In the genomic region with DNA sequence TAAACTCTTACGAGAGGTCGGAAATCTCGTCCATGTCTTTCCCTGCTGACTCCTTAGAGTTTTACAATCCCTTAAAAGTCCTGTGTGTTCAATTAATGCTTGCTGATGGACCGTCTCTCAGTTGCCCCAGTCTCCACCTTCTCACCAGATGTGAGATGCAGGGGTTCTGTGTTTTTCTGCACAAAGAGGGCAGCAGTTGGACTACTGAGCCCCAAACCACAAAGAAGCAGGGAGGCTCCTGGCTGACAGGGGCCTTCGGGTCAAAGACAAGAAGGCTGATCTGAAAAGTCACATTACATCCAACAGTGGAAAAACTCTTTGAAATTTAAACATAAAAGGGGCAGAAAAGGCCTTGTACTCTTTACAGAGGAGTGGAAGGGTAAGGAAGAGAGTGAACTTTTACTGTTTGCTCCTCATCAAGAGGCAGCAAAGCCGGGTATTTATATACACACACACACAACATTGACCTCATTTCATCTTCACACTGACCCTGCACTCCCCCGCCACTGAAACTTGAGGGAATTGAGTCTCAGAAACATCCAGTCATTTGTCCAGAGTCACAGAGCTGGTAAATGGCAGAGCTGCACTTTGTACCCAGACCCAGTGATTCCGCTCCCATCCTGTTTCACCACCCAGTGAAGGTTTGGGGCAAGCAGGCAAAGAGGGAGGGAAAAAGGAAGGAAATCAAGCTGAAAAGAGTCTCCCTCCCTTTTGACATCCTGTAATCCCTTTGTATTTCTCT, we compare ENCODE assay signal across 1 cellular context.
TF ChIP-seq lines count a peak whose summit lies in the region.

No MANE protein-coding gene starts in this region.

TF ChIP-seq in HepG2, 621 proteins besides CTCF, POLR2A, EP300 and RAD21 (continued from another document and continues in another):
- TF ChIP-seq ZNF101 (CRISPR knock-in tag; IDR thresholded peaks at IDR 0.05; ENCODE audit: borderline replicate concordance, low read depth) (no peak), ZNF160 (CRISPR knock-in tag; IDR thresholded peaks at IDR 0.05) (no peak), ZNF343 (CRISPR knock-in tag; IDR thresholded peaks at IDR 0.05) (no peak), ZNF564 (CRISPR knock-in tag; IDR thresholded peaks at IDR 0.05) (no peak), MAFK (conservative IDR thresholded peaks at IDR 0.05 in 1 of 2, IDR thresholded peaks at IDR 0.05 in 1 of 2; ENCODE audit: low read length in 2 of 2) (no peak), SP140L (CRISPR knock-in tag; IDR thresholded peaks at IDR 0.05; ENCODE audit: borderline replicate concordance) (no peak), IRX3 (CRISPR knock-in tag; IDR thresholded peaks at IDR 0.05; ENCODE audit: borderline replicate concordance, low read depth) (no peak), KLF12 (CRISPR knock-in tag; IDR thresholded peaks at IDR 0.05; ENCODE audit: borderline replicate concordance) (no peak), NFIC (IDR thresholded peaks at IDR 0.05; ENCODE audit: low read length) (no peak), KDM5B (CRISPR knock-in tag; IDR thresholded peaks at IDR 0.05; ENCODE audit: borderline replicate concordance) (no peak), ZNF354B (CRISPR knock-in tag; IDR thresholded peaks at IDR 0.05) (no peak), CBX1 (IDR thresholded peaks at IDR 0.05; ENCODE audit: low read depth) (no peak), ZC3H4 (CRISPR knock-in tag; IDR thresholded peaks at IDR 0.05; ENCODE audit: borderline replicate concordance) (no peak), ZNF570 (CRISPR knock-in tag; IDR thresholded peaks at IDR 0.05; ENCODE audit: borderline replicate concordance) (no peak), ZNF772 (CRISPR knock-in tag; IDR thresholded peaks at IDR 0.05) (no peak), ZNF234 (CRISPR knock-in tag; conservative IDR thresholded peaks at IDR 0.05) (no peak), ZNF17 (CRISPR knock-in tag; IDR thresholded peaks at IDR 0.05) (no peak), HNRNPL (IDR thresholded peaks at IDR 0.05; ENCODE audit: low read depth, low read length) (no peak), ZFY (CRISPR knock-in tag; IDR thresholded peaks at IDR 0.05) (no peak), RBM22 (optimal IDR thresholded peaks at IDR 0.05; ENCODE audit: low read length) (no peak), AKAP8 (CRISPR knock-in tag; IDR thresholded peaks at IDR 0.05) (no peak), GABPA (IDR thresholded peaks at IDR 0.05; ENCODE audit: low read depth, low read length) (no peak), GABPA (CRISPR knock-in tag; IDR thresholded peaks at IDR 0.05; ENCODE audit: low read depth) (peak; percentile 39), ZNF232 (CRISPR knock-in tag; IDR thresholded peaks at IDR 0.05; ENCODE audit: borderline replicate concordance) (no peak), REPIN1 (CRISPR knock-in tag; IDR thresholded peaks at IDR 0.05; ENCODE audit: borderline replicate concordance, low read depth) (no peak), PAX8 (CRISPR knock-in tag; IDR thresholded peaks at IDR 0.05; ENCODE audit: borderline replicate concordance) (no peak), KLF16 (CRISPR knock-in tag; IDR thresholded peaks at IDR 0.05) (no peak; a peak in 1 of 4 replicates), RARG (CRISPR knock-in tag; IDR thresholded peaks at IDR 0.05; ENCODE audit: low read depth) (no peak), CENPX (CRISPR knock-in tag; IDR thresholded peaks at IDR 0.05) (no peak), KAT8 (CRISPR knock-in tag; IDR thresholded peaks at IDR 0.05) (peak; percentile 54; the same call in 1 of the 2 replicates), SOX13 (IDR thresholded peaks at IDR 0.05) (no peak), SOX13 (CRISPR knock-in tag; conservative IDR thresholded peaks at IDR 0.05 in 1 of 2, IDR thresholded peaks at IDR 0.05 in 1 of 2) (peak in 1 of 2 experiments; percentile 37; a peak in 1 of 4 replicates), ZNF850 (CRISPR knock-in tag; conservative IDR thresholded peaks at IDR 0.05) (0 out of 2 replicates have a peak, but pooled peaks have one; percentile 59), MLLT10 (CRISPR knock-in tag; IDR thresholded peaks at IDR 0.05) (no peak), TCF12 (IDR thresholded peaks at IDR 0.05) (no peak), TCF12 (CRISPR knock-in tag; IDR thresholded peaks at IDR 0.05) (no peak), ZNF781 (CRISPR knock-in tag; IDR thresholded peaks at IDR 0.05; ENCODE audit: borderline replicate concordance, not compliant biosample characterization) (no peak), KMT2B (CRISPR knock-in tag; IDR thresholded peaks at IDR 0.05) (no peak), NCOA2 (CRISPR knock-in tag; IDR thresholded peaks at IDR 0.05) (peak; percentile 46; the same call in 1 of the 2 replicates), RCOR2 (CRISPR knock-in tag; IDR thresholded peaks at IDR 0.05) (peak; percentile 66), MTF2 (CRISPR knock-in tag; IDR thresholded peaks at IDR 0.05; ENCODE audit: borderline replicate concordance) (no peak)
- TF ChIP-seq, protein P1, sequence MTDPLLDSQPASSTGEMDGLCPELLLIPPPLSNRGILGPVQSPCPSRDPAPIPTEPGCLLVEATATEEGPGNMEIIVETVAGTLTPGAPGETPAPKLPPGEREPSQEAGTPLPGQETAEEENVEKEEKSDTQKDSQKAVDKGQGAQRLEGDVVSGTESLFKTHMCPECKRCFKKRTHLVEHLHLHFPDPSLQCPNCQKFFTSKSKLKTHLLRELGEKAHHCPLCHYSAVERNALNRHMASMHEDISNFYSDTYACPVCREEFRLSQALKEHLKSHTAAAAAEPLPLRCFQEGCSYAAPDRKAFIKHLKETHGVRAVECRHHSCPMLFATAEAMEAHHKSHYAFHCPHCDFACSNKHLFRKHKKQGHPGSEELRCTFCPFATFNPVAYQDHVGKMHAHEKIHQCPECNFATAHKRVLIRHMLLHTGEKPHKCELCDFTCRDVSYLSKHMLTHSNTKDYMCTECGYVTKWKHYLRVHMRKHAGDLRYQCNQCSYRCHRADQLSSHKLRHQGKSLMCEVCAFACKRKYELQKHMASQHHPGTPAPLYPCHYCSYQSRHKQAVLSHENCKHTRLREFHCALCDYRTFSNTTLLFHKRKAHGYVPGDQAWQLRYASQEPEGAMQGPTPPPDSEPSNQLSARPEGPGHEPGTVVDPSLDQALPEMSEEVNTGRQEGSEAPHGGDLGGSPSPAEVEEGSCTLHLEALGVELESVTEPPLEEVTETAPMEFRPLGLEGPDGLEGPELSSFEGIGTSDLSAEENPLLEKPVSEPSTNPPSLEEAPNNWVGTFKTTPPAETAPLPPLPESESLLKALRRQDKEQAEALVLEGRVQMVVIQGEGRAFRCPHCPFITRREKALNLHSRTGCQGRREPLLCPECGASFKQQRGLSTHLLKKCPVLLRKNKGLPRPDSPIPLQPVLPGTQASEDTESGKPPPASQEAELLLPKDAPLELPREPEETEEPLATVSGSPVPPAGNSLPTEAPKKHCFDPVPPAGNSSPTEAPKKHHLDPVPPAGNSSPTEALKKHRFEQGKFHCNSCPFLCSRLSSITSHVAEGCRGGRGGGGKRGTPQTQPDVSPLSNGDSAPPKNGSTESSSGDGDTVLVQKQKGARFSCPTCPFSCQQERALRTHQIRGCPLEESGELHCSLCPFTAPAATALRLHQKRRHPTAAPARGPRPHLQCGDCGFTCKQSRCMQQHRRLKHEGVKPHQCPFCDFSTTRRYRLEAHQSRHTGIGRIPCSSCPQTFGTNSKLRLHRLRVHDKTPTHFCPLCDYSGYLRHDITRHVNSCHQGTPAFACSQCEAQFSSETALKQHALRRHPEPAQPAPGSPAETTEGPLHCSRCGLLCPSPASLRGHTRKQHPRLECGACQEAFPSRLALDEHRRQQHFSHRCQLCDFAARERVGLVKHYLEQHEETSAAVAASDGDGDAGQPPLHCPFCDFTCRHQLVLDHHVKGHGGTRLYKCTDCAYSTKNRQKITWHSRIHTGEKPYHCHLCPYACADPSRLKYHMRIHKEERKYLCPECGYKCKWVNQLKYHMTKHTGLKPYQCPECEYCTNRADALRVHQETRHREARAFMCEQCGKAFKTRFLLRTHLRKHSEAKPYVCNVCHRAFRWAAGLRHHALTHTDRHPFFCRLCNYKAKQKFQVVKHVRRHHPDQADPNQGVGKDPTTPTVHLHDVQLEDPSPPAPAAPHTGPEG (CRISPR knock-in tag; IDR thresholded peaks at IDR 0.05): no peak
- TF ChIP-seq, protein P2, sequence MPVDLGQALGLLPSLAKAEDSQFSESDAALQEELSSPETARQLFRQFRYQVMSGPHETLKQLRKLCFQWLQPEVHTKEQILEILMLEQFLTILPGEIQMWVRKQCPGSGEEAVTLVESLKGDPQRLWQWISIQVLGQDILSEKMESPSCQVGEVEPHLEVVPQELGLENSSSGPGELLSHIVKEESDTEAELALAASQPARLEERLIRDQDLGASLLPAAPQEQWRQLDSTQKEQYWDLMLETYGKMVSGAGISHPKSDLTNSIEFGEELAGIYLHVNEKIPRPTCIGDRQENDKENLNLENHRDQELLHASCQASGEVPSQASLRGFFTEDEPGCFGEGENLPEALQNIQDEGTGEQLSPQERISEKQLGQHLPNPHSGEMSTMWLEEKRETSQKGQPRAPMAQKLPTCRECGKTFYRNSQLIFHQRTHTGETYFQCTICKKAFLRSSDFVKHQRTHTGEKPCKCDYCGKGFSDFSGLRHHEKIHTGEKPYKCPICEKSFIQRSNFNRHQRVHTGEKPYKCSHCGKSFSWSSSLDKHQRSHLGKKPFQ (CRISPR knock-in tag; IDR thresholded peaks at IDR 0.05; ENCODE audit: insufficient replicate concordance): no peak
- TF ChIP-seq, protein P3, sequence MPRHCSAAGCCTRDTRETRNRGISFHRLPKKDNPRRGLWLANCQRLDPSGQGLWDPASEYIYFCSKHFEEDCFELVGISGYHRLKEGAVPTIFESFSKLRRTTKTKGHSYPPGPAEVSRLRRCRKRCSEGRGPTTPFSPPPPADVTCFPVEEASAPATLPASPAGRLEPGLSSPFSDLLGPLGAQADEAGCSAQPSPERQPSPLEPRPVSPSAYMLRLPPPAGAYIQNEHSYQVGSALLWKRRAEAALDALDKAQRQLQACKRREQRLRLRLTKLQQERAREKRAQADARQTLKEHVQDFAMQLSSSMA (CRISPR knock-in tag; IDR thresholded peaks at IDR 0.05): no peak
- TF ChIP-seq, protein P4, sequence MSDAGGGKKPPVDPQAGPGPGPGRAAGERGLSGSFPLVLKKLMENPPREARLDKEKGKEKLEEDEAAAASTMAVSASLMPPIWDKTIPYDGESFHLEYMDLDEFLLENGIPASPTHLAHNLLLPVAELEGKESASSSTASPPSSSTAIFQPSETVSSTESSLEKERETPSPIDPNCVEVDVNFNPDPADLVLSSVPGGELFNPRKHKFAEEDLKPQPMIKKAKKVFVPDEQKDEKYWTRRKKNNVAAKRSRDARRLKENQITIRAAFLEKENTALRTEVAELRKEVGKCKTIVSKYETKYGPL (CRISPR knock-in tag; IDR thresholded peaks at IDR 0.05): no peak
- TF ChIP-seq, protein P5, sequence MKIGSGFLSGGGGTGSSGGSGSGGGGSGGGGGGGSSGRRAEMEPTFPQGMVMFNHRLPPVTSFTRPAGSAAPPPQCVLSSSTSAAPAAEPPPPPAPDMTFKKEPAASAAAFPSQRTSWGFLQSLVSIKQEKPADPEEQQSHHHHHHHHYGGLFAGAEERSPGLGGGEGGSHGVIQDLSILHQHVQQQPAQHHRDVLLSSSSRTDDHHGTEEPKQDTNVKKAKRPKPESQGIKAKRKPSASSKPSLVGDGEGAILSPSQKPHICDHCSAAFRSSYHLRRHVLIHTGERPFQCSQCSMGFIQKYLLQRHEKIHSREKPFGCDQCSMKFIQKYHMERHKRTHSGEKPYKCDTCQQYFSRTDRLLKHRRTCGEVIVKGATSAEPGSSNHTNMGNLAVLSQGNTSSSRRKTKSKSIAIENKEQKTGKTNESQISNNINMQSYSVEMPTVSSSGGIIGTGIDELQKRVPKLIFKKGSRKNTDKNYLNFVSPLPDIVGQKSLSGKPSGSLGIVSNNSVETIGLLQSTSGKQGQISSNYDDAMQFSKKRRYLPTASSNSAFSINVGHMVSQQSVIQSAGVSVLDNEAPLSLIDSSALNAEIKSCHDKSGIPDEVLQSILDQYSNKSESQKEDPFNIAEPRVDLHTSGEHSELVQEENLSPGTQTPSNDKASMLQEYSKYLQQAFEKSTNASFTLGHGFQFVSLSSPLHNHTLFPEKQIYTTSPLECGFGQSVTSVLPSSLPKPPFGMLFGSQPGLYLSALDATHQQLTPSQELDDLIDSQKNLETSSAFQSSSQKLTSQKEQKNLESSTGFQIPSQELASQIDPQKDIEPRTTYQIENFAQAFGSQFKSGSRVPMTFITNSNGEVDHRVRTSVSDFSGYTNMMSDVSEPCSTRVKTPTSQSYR (CRISPR knock-in tag; IDR thresholded peaks at IDR 0.05; ENCODE audit: borderline replicate concordance): no peak
- TF ChIP-seq, protein P6, sequence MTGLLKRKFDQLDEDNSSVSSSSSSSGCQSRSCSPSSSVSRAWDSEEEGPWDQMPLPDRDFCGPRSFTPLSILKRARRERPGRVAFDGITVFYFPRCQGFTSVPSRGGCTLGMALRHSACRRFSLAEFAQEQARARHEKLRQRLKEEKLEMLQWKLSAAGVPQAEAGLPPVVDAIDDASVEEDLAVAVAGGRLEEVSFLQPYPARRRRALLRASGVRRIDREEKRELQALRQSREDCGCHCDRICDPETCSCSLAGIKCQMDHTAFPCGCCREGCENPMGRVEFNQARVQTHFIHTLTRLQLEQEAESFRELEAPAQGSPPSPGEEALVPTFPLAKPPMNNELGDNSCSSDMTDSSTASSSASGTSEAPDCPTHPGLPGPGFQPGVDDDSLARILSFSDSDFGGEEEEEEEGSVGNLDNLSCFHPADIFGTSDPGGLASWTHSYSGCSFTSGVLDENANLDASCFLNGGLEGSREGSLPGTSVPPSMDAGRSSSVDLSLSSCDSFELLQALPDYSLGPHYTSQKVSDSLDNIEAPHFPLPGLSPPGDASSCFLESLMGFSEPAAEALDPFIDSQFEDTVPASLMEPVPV (CRISPR knock-in tag; IDR thresholded peaks at IDR 0.05): no peak
- TF ChIP-seq, protein P7, sequence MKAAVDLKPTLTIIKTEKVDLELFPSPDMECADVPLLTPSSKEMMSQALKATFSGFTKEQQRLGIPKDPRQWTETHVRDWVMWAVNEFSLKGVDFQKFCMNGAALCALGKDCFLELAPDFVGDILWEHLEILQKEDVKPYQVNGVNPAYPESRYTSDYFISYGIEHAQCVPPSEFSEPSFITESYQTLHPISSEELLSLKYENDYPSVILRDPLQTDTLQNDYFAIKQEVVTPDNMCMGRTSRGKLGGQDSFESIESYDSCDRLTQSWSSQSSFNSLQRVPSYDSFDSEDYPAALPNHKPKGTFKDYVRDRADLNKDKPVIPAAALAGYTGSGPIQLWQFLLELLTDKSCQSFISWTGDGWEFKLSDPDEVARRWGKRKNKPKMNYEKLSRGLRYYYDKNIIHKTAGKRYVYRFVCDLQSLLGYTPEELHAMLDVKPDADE (CRISPR knock-in tag; IDR thresholded peaks at IDR 0.05): no peak
- TF ChIP-seq, protein P8, sequence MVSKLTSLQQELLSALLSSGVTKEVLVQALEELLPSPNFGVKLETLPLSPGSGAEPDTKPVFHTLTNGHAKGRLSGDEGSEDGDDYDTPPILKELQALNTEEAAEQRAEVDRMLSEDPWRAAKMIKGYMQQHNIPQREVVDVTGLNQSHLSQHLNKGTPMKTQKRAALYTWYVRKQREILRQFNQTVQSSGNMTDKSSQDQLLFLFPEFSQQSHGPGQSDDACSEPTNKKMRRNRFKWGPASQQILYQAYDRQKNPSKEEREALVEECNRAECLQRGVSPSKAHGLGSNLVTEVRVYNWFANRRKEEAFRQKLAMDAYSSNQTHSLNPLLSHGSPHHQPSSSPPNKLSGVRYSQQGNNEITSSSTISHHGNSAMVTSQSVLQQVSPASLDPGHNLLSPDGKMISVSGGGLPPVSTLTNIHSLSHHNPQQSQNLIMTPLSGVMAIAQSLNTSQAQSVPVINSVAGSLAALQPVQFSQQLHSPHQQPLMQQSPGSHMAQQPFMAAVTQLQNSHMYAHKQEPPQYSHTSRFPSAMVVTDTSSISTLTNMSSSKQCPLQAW (CRISPR knock-in tag; IDR thresholded peaks at IDR 0.05): no peak
- TF ChIP-seq, protein P9, sequence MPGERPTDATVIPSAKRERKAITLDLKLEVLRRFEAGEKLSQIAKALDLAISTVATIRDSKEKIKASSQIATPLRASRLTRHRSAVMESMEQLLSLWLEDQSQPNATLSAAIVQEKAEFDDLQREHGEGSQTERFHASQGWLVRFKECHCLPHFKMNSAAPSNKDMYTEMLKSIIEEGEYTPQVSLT (CRISPR knock-in tag; IDR thresholded peaks at IDR 0.05; ENCODE audit: borderline replicate concordance, low read depth): no peak
